In the genomic region with DNA sequence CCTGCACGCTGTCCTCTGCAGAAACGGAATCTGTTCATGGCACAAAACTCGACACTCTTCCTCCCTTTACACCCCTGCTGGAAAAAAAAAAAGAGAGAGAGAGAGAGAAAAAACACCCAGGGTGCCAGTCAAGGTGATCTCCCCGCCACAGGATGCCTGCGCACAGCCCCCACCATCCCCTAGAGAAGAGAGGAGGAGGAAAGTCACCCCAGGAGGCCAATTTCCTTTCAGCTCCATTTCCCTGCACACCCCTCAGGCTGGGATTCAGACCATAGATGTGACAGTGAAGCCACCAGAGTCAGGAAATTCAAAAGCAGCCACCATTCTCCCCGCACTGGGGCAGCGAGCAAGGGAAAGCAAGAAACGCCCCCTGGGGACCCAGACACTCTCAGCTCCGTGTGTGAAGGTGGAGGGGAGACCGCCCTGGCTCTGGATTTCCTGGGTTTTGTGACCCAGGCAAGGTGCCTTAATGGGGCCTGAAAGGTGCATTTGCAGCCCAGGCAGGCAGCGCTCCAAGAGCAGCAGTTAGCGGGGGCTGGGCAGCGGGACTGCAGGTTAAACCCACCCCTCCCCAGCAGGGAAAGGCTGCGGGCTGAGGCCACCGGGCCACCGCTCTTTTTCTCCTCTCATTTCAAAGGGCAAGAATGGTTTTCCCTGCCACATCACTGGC, we compare ENCODE assay signal across 2 cellular contexts.
TF ChIP-seq lines count a peak whose summit lies in the region.

No MANE protein-coding gene starts in this region.

TF ChIP-seq in IMR-90, 13 proteins besides CTCF, POLR2A, EP300 and RAD21:
- TF ChIP-seq RCOR1 (IDR thresholded peaks at IDR 0.05; ENCODE audit: insufficient replicate concordance, low read length): no peak
- TF ChIP-seq MXI1 (IDR thresholded peaks at IDR 0.05; ENCODE audit: borderline replicate concordance, low read depth, low read length): no peak
- no peak for TF ChIP-seq MAFK (IDR thresholded peaks at IDR 0.05; ENCODE audit: low read depth, low read length)
- TF ChIP-seq BHLHE40 (IDR thresholded peaks at IDR 0.05; ENCODE audit: low read depth, low read length): no peak
- TF ChIP-seq MAZ (IDR thresholded peaks at IDR 0.05; ENCODE audit: borderline replicate concordance, low read depth, low read length): no peak
- no peak for TF ChIP-seq SMC3 (IDR thresholded peaks at IDR 0.05; ENCODE audit: low read depth, low read length)
- TF ChIP-seq FOS (IDR thresholded peaks at IDR 0.05; ENCODE audit: low read depth, low read length): no peak
- TF ChIP-seq, protein P1, sequence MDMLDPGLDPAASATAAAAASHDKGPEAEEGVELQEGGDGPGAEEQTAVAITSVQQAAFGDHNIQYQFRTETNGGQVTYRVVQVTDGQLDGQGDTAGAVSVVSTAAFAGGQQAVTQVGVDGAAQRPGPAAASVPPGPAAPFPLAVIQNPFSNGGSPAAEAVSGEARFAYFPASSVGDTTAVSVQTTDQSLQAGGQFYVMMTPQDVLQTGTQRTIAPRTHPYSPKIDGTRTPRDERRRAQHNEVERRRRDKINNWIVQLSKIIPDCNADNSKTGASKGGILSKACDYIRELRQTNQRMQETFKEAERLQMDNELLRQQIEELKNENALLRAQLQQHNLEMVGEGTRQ (IDR thresholded peaks at IDR 0.05; ENCODE audit: low read depth, low read length): no peak
- no peak for TF ChIP-seq CEBPB (IDR thresholded peaks at IDR 0.05; ENCODE audit: low read depth, low read length)
- no peak for TF ChIP-seq CHD1 (IDR thresholded peaks at IDR 0.05; ENCODE audit: low read depth, low read length)
- TF ChIP-seq RFX5 (IDR thresholded peaks at IDR 0.05; ENCODE audit: low read depth, low read length): no peak
- no peak for TF ChIP-seq NFE2L2 (IDR thresholded peaks at IDR 0.05; ENCODE audit: low read depth, low read length)
- TF ChIP-seq, protein P2, sequence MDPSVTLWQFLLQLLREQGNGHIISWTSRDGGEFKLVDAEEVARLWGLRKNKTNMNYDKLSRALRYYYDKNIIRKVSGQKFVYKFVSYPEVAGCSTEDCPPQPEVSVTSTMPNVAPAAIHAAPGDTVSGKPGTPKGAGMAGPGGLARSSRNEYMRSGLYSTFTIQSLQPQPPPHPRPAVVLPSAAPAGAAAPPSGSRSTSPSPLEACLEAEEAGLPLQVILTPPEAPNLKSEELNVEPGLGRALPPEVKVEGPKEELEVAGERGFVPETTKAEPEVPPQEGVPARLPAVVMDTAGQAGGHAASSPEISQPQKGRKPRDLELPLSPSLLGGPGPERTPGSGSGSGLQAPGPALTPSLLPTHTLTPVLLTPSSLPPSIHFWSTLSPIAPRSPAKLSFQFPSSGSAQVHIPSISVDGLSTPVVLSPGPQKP (IDR thresholded peaks at IDR 0.05; ENCODE audit: borderline replicate concordance, low read depth, low read length): no peak

TF ChIP-seq in H1, 55 proteins besides CTCF, POLR2A, EP300 and RAD21:
- TF ChIP-seq SIN3A (conservative IDR thresholded peaks at IDR 0.05 in 1 of 2, IDR thresholded peaks at IDR 0.05 in 1 of 2; ENCODE audit: low read depth in 1 of 2, low read length in 2 of 2) (0 out of 4 replicates have a peak, but pooled peaks of 1 of the 2 experiments have one; percentile 20), ASH2L (IDR thresholded peaks at IDR 0.05; ENCODE audit: low read length) (no peak), SRF (IDR thresholded peaks at IDR 0.05; ENCODE audit: low read depth, low read length) (no peak), KDM5A (IDR thresholded peaks at IDR 0.05; ENCODE audit: low read length) (no peak), HDAC2 (IDR thresholded peaks at IDR 0.05; ENCODE audit: borderline replicate concordance in 1 of 2, low read depth in 2 of 2, low read length in 2 of 2) (no peak)
